8 cellular contexts compared by ENCODE assay signal in genomic region chr2:206084468-206084869, GRCh38. TPM values are rescaled to one million over a fixed set of nuclear protein-coding genes. Genes with fewer than 3 reads are reported as not detected.
A peak's percentile ranks its signal among the peaks of the same experiment; 100 is the strongest.
DNase-seq lines count a peak whose midpoint lies in the region; ATAC-seq and TF ChIP-seq lines count a peak whose summit lies in the region.

No MANE protein-coding gene starts in this region.

- no peaks in the 10 kb centered on the region for H3K9me3 Mint-ChIP-seq in MCF 10A (ENCODE audit: unreplicated experiment)

- peak overlapping the region; percentile 91 for H3K9ac ChIP-seq in rectal smooth muscle tissue (ENCODE audit: low read length)

- CTCF ChIA-PET in MCF 10A (lab: Yijun Ruan, JAX) = interaction anchor here (0.6 to 0.7 kb wide), 2 partner anchors 45 to 56 kb away, joined by 3 read pairs; no protein-coding TSS in a partner anchor

- POLR2A ChIA-PET in MCF 10A (lab: Yijun Ruan, JAX) = interaction anchor here (0.6 to 2.6 kb wide), 10 partner anchors 9 to 146 kb away, joined by 3 to 14 read pairs (median 4); partner anchors contain the start of genes EEF1B2 and NDUFS1

- H3K27ac Mint-ChIP-seq in MCF 10A (ENCODE audit: low read depth, unreplicated experiment) = peak overlapping the region; percentile 97

- peak; percentile 47 for DNase-seq in D341Med (ENCODE audit: low spot score)
- peak; percentile 40 for DNase-seq in HuH-7 (ENCODE audit: low spot score)
- DNase-seq in SHP77 treated with DMSO at 0.1 percent for 48 hours (lab: John Stamatoyannopoulos, UW) = peak; percentile 34
- peak; percentile 93 for DNase-seq in MCF 10A (ENCODE audit: unreplicated experiment)

- H3K27me3 ChIP-seq in rectal smooth muscle tissue (ENCODE audit: control insufficient read depth, insufficient read depth, low read length) = no peaks in the 10 kb centered on the region

- peaks cover 10% of the 10 kb centered on the region for H3K36me3 Mint-ChIP-seq in MCF 10A (ENCODE audit: insufficient read depth, unreplicated experiment)

- peaks cover 7% of the 10 kb centered on the region for H3K4me1 ChIP-seq in rectal smooth muscle tissue (ENCODE audit: control insufficient read depth, insufficient read depth, low read length)

- H3K4me1 Mint-ChIP-seq in MCF 10A (ENCODE audit: insufficient read depth, unreplicated experiment) = peaks cover 18% of the 10 kb centered on the region

- H3K36me3 ChIP-seq in rectal smooth muscle tissue (ENCODE audit: control insufficient read depth, insufficient read depth, low read length) = no peaks in the 10 kb centered on the region

- peak overlapping the region; percentile 87 for H3K4me3 ChIP-seq in iPS-11a (ENCODE audit: low read depth, low read length)
- H3K4me3 ChIP-seq in rectal smooth muscle tissue (ENCODE audit: low read length) = peak overlapping the region; percentile 81

- ATAC-seq in HG02885 (IDR thresholded peaks at IDR 0.05; ENCODE audit: poor library complexity, unreplicated experiment) (no peak), GM21737 (IDR thresholded peaks at IDR 0.05; ENCODE audit: unreplicated experiment) (no peak)

- no TSS peak for BruUV-seq in MCF 10A (replicated peaks; lab: Mats Ljungman, UMichigan)

- no peak for TF ChIP-seq CTCF in MCF 10A (IDR thresholded peaks at IDR 0.05; ENCODE audit: unreplicated experiment)

- H3K27ac ChIP-seq in rectal smooth muscle tissue (ENCODE audit: low read depth, low read length) = peak overlapping the region; percentile 98

- peak overlapping the region; percentile 94 for H3K4me3 Mint-ChIP-seq in MCF 10A (ENCODE audit: unreplicated experiment)

- no peaks in the 10 kb centered on the region for H3K27me3 Mint-ChIP-seq in MCF 10A (ENCODE audit: insufficient read depth, unreplicated experiment)

- intact Hi-C loops in MCF 10A (cut with micrococcal nuclease) = no loop called here

RNA-seq across cellular contexts. Expression of gene INO80D, which starts 1.5 kb away (rescaled TPM):
- total RNA-seq in MCF 10A (2022) = 18.7 and 21.6 TPM in 2 replicates

Comparison
In these comparisons a context has a peak if more than half of its experiments do, and no peak if none do; other contexts are left out.
1. DNase-seq: peak in every context shown above with its lines; median percentile 93 in MCF 10A; 47 in D341Med; 40 in HuH-7; 34 in SHP77 treated with DMSO at 0.1 percent for 48 hours.